ENCODE assay signal across 17 cellular contexts in genomic region chr2:140916410-140916809, GRCh38.
"Had no signal": no experiment of that assay in that cellular context is flagged by ENCODE, and none has a peak within 500 bp of the region (broad histone marks: within the 10 kb centered on the region; RNA-seq: fewer than 3 reads in every experiment).

No MANE protein-coding gene starts in this region.

- H3K4me1 ChIP-seq: colonic mucosa, gastroesophageal sphincter, right atrium auricular region, suprapubic skin, thyroid gland, upper lobe of left lung, vagina had no signal

- H3K27ac ChIP-seq: colonic mucosa, gastroesophageal sphincter, right atrium auricular region, suprapubic skin, thyroid gland, upper lobe of left lung, vagina had no signal

- H3K4me1 Mint-ChIP-seq: immature natural killer cell; naive thymus-derived CD4-positive, alpha-beta T cell had no signal

- H3K9me3 Mint-ChIP-seq: neural crest cell had no signal

- ATAC-seq: gastroesophageal sphincter; left cardiac atrium; naive thymus-derived CD4-positive, alpha-beta T cell had no signal

- H3K27me3 ChIP-seq: colonic mucosa, gastroesophageal sphincter, right atrium auricular region, suprapubic skin, thyroid gland, upper lobe of left lung, vagina had no signal

- H3K27ac Mint-ChIP-seq: immature natural killer cell; naive thymus-derived CD4-positive, alpha-beta T cell had no signal

- H3K27me3 Mint-ChIP-seq: naive thymus-derived CD4-positive, alpha-beta T cell had no signal

- H3K4me3 Mint-ChIP-seq: immature natural killer cell; naive thymus-derived CD4-positive, alpha-beta T cell; neural crest cell had no signal

- H3K36me3 Mint-ChIP-seq: immature natural killer cell; naive thymus-derived CD4-positive, alpha-beta T cell had no signal

- H3K9me3 ChIP-seq: colonic mucosa, gastroesophageal sphincter, right atrium auricular region, suprapubic skin, thyroid gland, upper lobe of left lung, vagina had no signal

- DNase-seq: cerebellar nuclear complex; colonic mucosa; dermis blood vessel endothelial cell; immature natural killer cell; left cardiac atrium; naive thymus-derived CD4-positive, alpha-beta T cell; posterior cingulate gyrus; small intestine; stimulated activated CD4-positive, alpha-beta T cell treated with anti-CD3 and anti-CD28 coated beads, Interleukin-12 subunit alpha, Interleukin-12 subunit beta, amount 100 ng/mL, for 4 hours; stimulated activated naive CD4-positive, alpha-beta T cell treated with Interleukin-2 at 50 U/mL for 16 hours; thyroid gland; upper lobe of left lung had no signal

- H3K36me3 ChIP-seq: colonic mucosa, gastroesophageal sphincter, right atrium auricular region, suprapubic skin, thyroid gland, upper lobe of left lung, vagina had no signal

- H3K4me3 ChIP-seq: colonic mucosa, gastroesophageal sphincter, right atrium auricular region, suprapubic skin, thyroid gland, upper lobe of left lung, vagina had no signal
